In genomic region chr6:12289655-12290489, GRCh38 we compare ENCODE assay signal across 8 cellular contexts. TPM values are rescaled to one million over a fixed set of nuclear protein-coding genes. Genes with fewer than 3 reads are reported as not detected.
DNase-seq lines count a peak whose midpoint lies in the region; ATAC-seq and TF ChIP-seq lines count a peak whose summit lies in the region.

TSS of gene EDN1 (plus strand) at chr6:12290361. CDS start at chr6:12290630, 269 bp downstream.

- H3K4me3 ChIP-seq in dorsolateral prefrontal cortex (peak within 1 kb of the TSS; percentile 26 to 74 (median 53)), right lobe of liver (peak within 1 kb of the TSS; percentile 27 to 45 (median 33))

- H3K36me3 ChIP-seq in right lobe of liver = no peaks in the 10 kb centered on the region

- ATAC-seq in HG02759 (IDR thresholded peaks at IDR 0.05; ENCODE audit: unreplicated experiment) (peak; percentile 77), right lobe of liver (peak; percentile 87 to 94 (median 92))

- DNase-seq in NCI-H524 (lab: John Stamatoyannopoulos, UW) = peak; percentile 55 to 81
- DNase-seq in NCI-H524 treated with DMSO at 0.1 percent for 48 hours (lab: John Stamatoyannopoulos, UW) = no peak
- peak; percentile 32 to 39 for DNase-seq in NCI-H1930 (lab: John Stamatoyannopoulos, UW)
- DNase-seq in activated CD4-positive, alpha-beta T cell treated with anti-CD3 and anti-CD28 coated beads for 1 hour = peak; percentile 26
- DNase-seq in dorsolateral prefrontal cortex = peak; percentile 39 to 79 (median 60)
- DNase-seq in right lobe of liver = peak; percentile 79 to 87 (median 86)
- peak; percentile 63 for DNase-seq in stimulated activated CD4-positive, alpha-beta T cell treated with anti-CD3 and anti-CD28 coated beads, Interleukin-4, amount 100 ng/mL, for 1 hour

- intact Hi-C loops in dorsolateral prefrontal cortex (cut with DNase I) (loop anchor here in 1 of 2 donors (5.0 kb wide), 1 partner anchor 317 kb away; no protein-coding TSS in a partner anchor), right lobe of liver (cut with DNase I) (loop anchor here (5.0 to 10.0 kb wide), 2 partner anchors 312 to 315 kb away; no protein-coding TSS in a partner anchor)

- WGBS in right lobe of liver (ENCODE audit: insufficient coverage, low coverage, low lambda C conversion rate, missing lambda C conversion rate) = under 1% methylated on average over 16 of the region's 36 CpGs

- TF ChIP-seq CTCF in dorsolateral prefrontal cortex (IDR thresholded peaks at IDR 0.05 in 54 of 56, conservative IDR thresholded peaks at IDR 0.05 in 2 of 56; ENCODE audit: low read depth in 1 of 56, partially characterized antibody in 56 of 56) (peak in 43 of 56 donors; percentile 6 to 57 (median 37)), right lobe of liver (IDR thresholded peaks at IDR 0.05) (peak; percentile 42 to 59 (median 50))

- H3K27me3 ChIP-seq in dorsolateral prefrontal cortex (peaks cover 0 to 30% (median 12%) of the 10 kb centered on the region in 45 donors), right lobe of liver (no peaks in the 10 kb centered on the region)

- H3K4me1 ChIP-seq in right lobe of liver = peaks cover 0 to 10% (median 4%) of the 10 kb centered on the region in 4 donors

- no peaks in the 10 kb centered on the region for H3K9me3 ChIP-seq in right lobe of liver

- peak within 1 kb of the TSS in 19 of 59 donors; percentile 2 to 64 (median 30) for H3K27ac ChIP-seq in dorsolateral prefrontal cortex
- peak within 1 kb of the TSS in 1 of 3 donors; percentile 9 for H3K27ac ChIP-seq in right lobe of liver

- TF ChIP-seq POLR2A in right lobe of liver (IDR thresholded peaks at IDR 0.05) = peak; percentile 36

RNA-seq across cellular contexts. Expression of gene EDN1, which starts in this region (rescaled TPM):
- total RNA-seq in dorsolateral prefrontal cortex (10 to 100 TPM in 56 of 120 experiments, 1 to 10 TPM in 64; 3.0 to 39.8 (median 9.7) TPM), right lobe of liver (1 to 10 TPM in 3 of 6 experiments, under 1 TPM in 3; 0.18 to 6.8 (median 1.4) TPM)
